1 cellular context compared by ENCODE assay signal in genomic region chr4:39977489-39978377, GRCh38.
TF ChIP-seq lines count a peak whose summit lies in the region.

Gene PDS5A, minus strand, starts transcription at chr4:39977911. Its CDS starts 1,334 bp downstream, at chr4:39976577.

TF ChIP-seq in GM23338, 12 proteins besides CTCF, POLR2A, EP300 and RAD21 (continued from another document):
- TF ChIP-seq ZNF462 (CRISPR knock-in tag; IDR thresholded peaks at IDR 0.05): no peak
